ENCODE assay signal across 8 cellular contexts in genomic region chr16:4183258-4184037, GRCh38.
DNase-seq lines count a peak whose midpoint lies in the region; ATAC-seq and TF ChIP-seq lines count a peak whose summit lies in the region.

No MANE protein-coding gene starts in this region.

- no peak for TF ChIP-seq CTCF in AG09319 (IDR thresholded peaks at IDR 0.05; ENCODE audit: low read depth, low read length)

- ATAC-seq in GM19025 (IDR thresholded peaks at IDR 0.05; ENCODE audit: low read depth, unreplicated experiment) (peak; percentile 75), HG03196 (IDR thresholded peaks at IDR 0.05; ENCODE audit: unreplicated experiment) (peak; percentile 78)

- H3K27ac ChIP-seq in cingulate gyrus (ENCODE audit: low read depth, low read length) (peak overlapping the region; percentile 87), layer of hippocampus (ENCODE audit: low read depth, low read length) (peak overlapping the region; percentile 95)

- DNase-seq in AG09319 (ENCODE audit: extremely low read depth, low read depth) (peak; percentile 89), NCI-H446 treated with DMSO at 0.1 percent for 48 hours (lab: John Stamatoyannopoulos, UW) (peak; percentile 78)
- DNase-seq in activated CD4-positive, alpha-beta T cell treated with anti-CD3 and anti-CD28 coated beads for 4 hours = peak; percentile 82 to 86
- DNase-seq in stimulated activated CD4-positive, alpha-beta T cell treated with anti-CD3 and anti-CD28 coated beads, Interleukin-1b, Interleukin-23, amount 100 ng/mL, for 24 hours (ENCODE audit: low read depth in 4 of 4, low spot score in 1 of 4) = peak; percentile 71 to 92 (median 80)

- H3K27me3 ChIP-seq in layer of hippocampus (ENCODE audit: control insufficient read depth, insufficient read depth, low read length) = no peaks in the 10 kb centered on the region

Comparison
In these comparisons a context has a peak if more than half of its experiments do, and no peak if none do; other contexts are left out.
1. Peak in every context shown above with its lines: DNase-seq, ATAC-seq and H3K27ac ChIP-seq.